Comparison of ENCODE assay signal across 9 cellular contexts in the genomic region with DNA sequence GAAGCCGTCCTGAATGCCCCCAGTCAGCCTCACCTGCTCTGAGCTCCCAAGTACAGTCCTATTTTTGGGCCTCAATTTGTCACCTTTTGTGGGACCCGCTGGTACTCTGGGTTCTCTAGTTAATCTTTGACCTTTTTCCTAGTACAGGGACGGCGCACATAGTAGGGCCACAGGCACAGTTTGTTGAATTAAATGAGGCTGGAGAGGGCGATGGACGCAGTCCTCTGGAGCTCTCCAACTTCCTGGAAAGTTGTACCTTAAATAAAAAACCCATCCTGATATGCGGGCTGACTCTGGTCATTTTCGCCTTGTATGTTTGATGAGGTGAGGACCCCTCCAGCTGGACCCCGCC. TPM values are rescaled to one million over a fixed set of nuclear protein-coding genes. Genes with fewer than 3 reads are reported as not detected.
DNase-seq lines count a peak whose midpoint lies in the region; ATAC-seq and TF ChIP-seq lines count a peak whose summit lies in the region.
"Had no signal": no experiment of that assay in that cellular context is flagged by ENCODE, and none has a peak within 500 bp of the region (broad histone marks: within the 10 kb centered on the region; RNA-seq: fewer than 3 reads in every experiment).

No MANE protein-coding gene starts in this region.

- in situ Hi-C loops in ACHN (cut with HindIII; ENCODE audit: low pct_ligation_motif_present, low pct_unique_long_range_greater_than_20kb, low sequenced_read_pairs): no loop called here

- POLR2A ChIA-PET in OCI-LY7 (lab: Charles Lee): interaction anchor here (0.6 kb wide), 1 partner anchor 243 kb away, joined by 3 read pairs; no protein-coding TSS in a partner anchor

- H2AFZ ChIP-seq in OCI-LY7 (ENCODE audit: low read length): peak overlapping the region; percentile 29; the same call in 1 of the 2 replicates

- no peak overlapping the region for H3K27ac ChIP-seq in OCI-LY7 (ENCODE audit: low read depth, low read length, poor library complexity, severe bottlenecking)
- H3K27ac ChIP-seq in sigmoid colon: peak overlapping the region in 2 of 4 donors; percentile 33 to 68

- no peaks in the 10 kb centered on the region for H3K36me3 ChIP-seq in OCI-LY7 (ENCODE audit: insufficient read depth, low read length)
- H3K36me3 ChIP-seq in sigmoid colon: no peaks in the 10 kb centered on the region

- H3K9me3 ChIP-seq in OCI-LY7 (ENCODE audit: low read length): no peaks in the 10 kb centered on the region
- H3K9me3 ChIP-seq in sigmoid colon: no peaks in the 10 kb centered on the region

- no TSS peak for BruUV-seq in OCI-LY7 (replicated peaks; lab: Mats Ljungman, UMichigan)

- no peaks in the 10 kb centered on the region for H3K9me2 ChIP-seq in OCI-LY7 (ENCODE audit: insufficient read depth, low read length)

- ATAC-seq in HG02678 (IDR thresholded peaks at IDR 0.05; ENCODE audit: unreplicated experiment): no peak

- H3K4me3 ChIP-seq in OCI-LY7 (ENCODE audit: low read depth, low read length, poor library complexity, severe bottlenecking) (no peak overlapping the region), fibroblast of the aortic adventitia (ENCODE audit: low read depth, low read length) (peak overlapping the region; percentile 49), sigmoid colon (peak overlapping the region in 3 of 4 donors; percentile 46 to 51 (median 50))

- H3K4me1 ChIP-seq in OCI-LY7 (ENCODE audit: insufficient read depth, low read length, poor library complexity, severe bottlenecking) (no peaks in the 10 kb centered on the region), sigmoid colon (peaks cover 0 to 28% (median 19%) of the 10 kb centered on the region in 4 donors)

- TF ChIP-seq CTCF in OCI-LY7 (conservative IDR thresholded peaks at IDR 0.05; ENCODE audit: low read length) (no peak), fibroblast of the aortic adventitia (IDR thresholded peaks at IDR 0.05; ENCODE audit: insufficient read depth, low read length) (no peak), sigmoid colon (IDR thresholded peaks at IDR 0.05) (no peak)

- no peak for TF ChIP-seq POLR2A in sigmoid colon (IDR thresholded peaks at IDR 0.05)

- H3K79me2 ChIP-seq in OCI-LY7 (ENCODE audit: insufficient read depth, low read depth, low read length): no peaks in the 10 kb centered on the region

- no peak for TF ChIP-seq EP300 in sigmoid colon (IDR thresholded peaks at IDR 0.05)

- DNase-seq in DMS53 treated with DMSO at 0.1 percent for 48 hours (lab: John Stamatoyannopoulos, UW; ENCODE audit: unreplicated experiment) (peak; percentile 13), OCI-LY7 (ENCODE audit: low spot score) (no peak), fibroblast of the aortic adventitia (ENCODE audit: low read depth) (no peak), sigmoid colon (no peak), ACHN (no peak), NCI-H2171 treated with DMSO at 0.1 percent for 48 hours (lab: John Stamatoyannopoulos, UW) (no peak), COLO829 (ENCODE audit: low spot score) (no peak)

- H4K20me1 ChIP-seq in OCI-LY7 (ENCODE audit: insufficient read depth, low read length): no peaks in the 10 kb centered on the region

- 29 to 50% methylated on average over 9 of the region's 9 CpGs for WGBS in sigmoid colon, 2 donors

- CTCF ChIA-PET in OCI-LY7 (lab: Charles Lee; ENCODE audit: unreplicated experiment): no interaction called here

- no peaks in the 10 kb centered on the region for H3K27me3 ChIP-seq in sigmoid colon

- intact Hi-C loops in OCI-LY7 (cut with micrococcal nuclease; ENCODE audit: unreplicated experiment) (no loop called here), sigmoid colon (cut with DNase I) (loop anchor here (1.0 to 10.0 kb wide), 3 partner anchors 58 to 161 kb away; no protein-coding TSS in a partner anchor)

- peak overlapping the region; percentile 52; the same call in 1 of the 2 replicates for H3K4me2 ChIP-seq in OCI-LY7 (ENCODE audit: low read length)

RNA-seq across cellular contexts. Expression of gene FAM110D, which starts 4.8 kb away (rescaled TPM):
- not detected in 2 replicates for total RNA-seq in OCI-LY7 (2014; rRNA removed; shearing (Covaris generic))
- total RNA-seq in OCI-LY7 (2022): 0.11 TPM in 1 of 2 replicates, not detected in the other
- total RNA-seq in fibroblast of the aortic adventitia (ENCODE audit: low replicate concordance): not detected in 2 replicates
- 1 to 10 TPM; 1.1 to 4.2 (median 2.2) TPM for total RNA-seq in sigmoid colon
- 1 to 10 TPM in 1 of 3 donors, under 1 TPM in 1, not detected in 1; 0.60 to 1.1 TPM for polyA plus RNA-seq in sigmoid colon

RNA-seq across cellular contexts. Expression of gene C1orf232, which starts 5.1 kb away (rescaled TPM):
- not detected in 2 replicates for total RNA-seq in OCI-LY7 (2014; rRNA removed; shearing (Covaris generic))
- not detected in 2 replicates for total RNA-seq in OCI-LY7 (2022)
- total RNA-seq in fibroblast of the aortic adventitia (ENCODE audit: low replicate concordance): not detected in 2 replicates
- not detected for total RNA-seq in sigmoid colon
- polyA plus RNA-seq in sigmoid colon: not detected
- total RNA-seq: fibroblast of villous mesenchyme had no signal

RNA-seq across cellular contexts. Expression of gene ZNF593, which starts 6.0 kb away (rescaled TPM):
- total RNA-seq in OCI-LY7 (2014; rRNA removed; shearing (Covaris generic)): 60.0 and 63.6 TPM in 2 replicates
- 33.0 and 42.8 TPM in 2 replicates for total RNA-seq in OCI-LY7 (2022)
- total RNA-seq in fibroblast of the aortic adventitia (ENCODE audit: low replicate concordance): 19.4 and 42.4 TPM in 2 replicates
- total RNA-seq in sigmoid colon: 10 to 100 TPM; 16.3 to 37.2 (median 32.1) TPM
- 100 to 1,000 TPM in 1 of 3 donors, 10 to 100 TPM in 2; 38.4 to 114 (median 61.3) TPM for polyA plus RNA-seq in sigmoid colon

RNA-seq across cellular contexts. Expression of gene ZNF593OS, which starts 8.0 kb away (rescaled TPM):
- total RNA-seq in OCI-LY7 (2014; rRNA removed; shearing (Covaris generic)): not detected in 2 replicates
- not detected in 2 replicates for total RNA-seq in OCI-LY7 (2022)
- total RNA-seq in fibroblast of the aortic adventitia (ENCODE audit: low replicate concordance): not detected in 2 replicates
- not detected for total RNA-seq in sigmoid colon
- polyA plus RNA-seq in sigmoid colon: under 1 TPM in 1 of 3 donors, not detected in 2; 0.13 TPM
- total RNA-seq: fibroblast of villous mesenchyme had no signal

RNA-seq across cellular contexts. Expression of gene CNKSR1, which starts 13.6 kb away (rescaled TPM):
- total RNA-seq in OCI-LY7 (2014; rRNA removed; shearing (Covaris generic)): 0.77 and 2.5 TPM in 2 replicates
- total RNA-seq in OCI-LY7 (2022) (2.5 and 2.7 TPM in 2 replicates), fibroblast of the aortic adventitia (ENCODE audit: low replicate concordance) (0.27 TPM in 1 of 2 replicates, not detected in the other), sigmoid colon (1 to 10 TPM in 2 of 4 donors, under 1 TPM in 1, not detected in 1; 0.82 to 4.7 (median 1.8) TPM)
- polyA plus RNA-seq in sigmoid colon: 10 to 100 TPM; 13.8 to 29.0 (median 16.0) TPM
- total RNA-seq: fibroblast of villous mesenchyme had no signal
